Comparison of ENCODE assay signal across 8 cellular contexts in the genomic region with DNA sequence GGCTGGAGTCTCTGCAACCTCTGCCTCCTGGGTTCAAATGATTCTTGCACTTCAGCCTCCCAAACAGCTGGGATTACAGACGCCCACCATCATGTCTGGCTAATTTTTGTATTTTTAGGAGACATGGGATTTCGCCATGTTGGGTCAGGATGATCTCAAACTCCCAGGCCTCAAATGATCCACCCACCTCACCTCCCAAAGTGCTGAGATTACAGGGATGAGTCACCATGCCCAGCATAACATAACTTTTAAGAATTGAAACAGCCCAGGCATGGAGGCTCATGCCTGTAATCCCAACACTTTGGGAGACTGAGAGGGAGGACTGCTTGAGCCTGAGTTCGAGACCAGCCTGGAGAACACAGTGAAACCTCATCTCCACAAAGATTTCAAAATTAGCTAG. TPM values are rescaled to one million over a fixed set of nuclear protein-coding genes. Genes with fewer than 3 reads are reported as not detected.
DNase-seq lines count a peak whose midpoint lies in the region; ATAC-seq and TF ChIP-seq lines count a peak whose summit lies in the region.

No MANE protein-coding gene starts in this region.

- peaks cover 37% of the 10 kb centered on the region for H3K4me1 Mint-ChIP-seq in activated CD4-positive, alpha-beta T cell treated with anti-CD3 and anti-CD28 coated beads for 36 hours
- H3K4me1 Mint-ChIP-seq in brain: peaks cover 51% of the 10 kb centered on the region

- peak overlapping the region; percentile 69 for H3K4me3 Mint-ChIP-seq in activated CD4-positive, alpha-beta T cell treated with anti-CD3 and anti-CD28 coated beads for 36 hours
- H3K4me3 Mint-ChIP-seq in brain: peak overlapping the region; percentile 76 to 86 (median 78)

- peak overlapping the region; percentile 87 for H3K4me3 ChIP-seq in NB4 (ENCODE audit: low read depth, low read length)

- TF ChIP-seq POLR2A in NB4 (IDR thresholded peaks at IDR 0.05; ENCODE audit: extremely low read depth, insufficient read length): no peak

- CTCF ChIA-PET in activated CD4-positive, alpha-beta T cell treated with anti-CD3 and anti-CD28 coated beads for 36 hours (lab: Charles Lee): interaction anchor here (0.6 to 0.7 kb wide), 2 partner anchors 249 to 357 kb away, joined by 3 to 4 read pairs; no protein-coding TSS in a partner anchor

- H3K27me3 Mint-ChIP-seq in activated CD4-positive, alpha-beta T cell treated with anti-CD3 and anti-CD28 coated beads for 36 hours: no peaks in the 10 kb centered on the region
- peaks cover 9% of the 10 kb centered on the region for H3K27me3 Mint-ChIP-seq in brain

- H3K36me3 Mint-ChIP-seq in activated CD4-positive, alpha-beta T cell treated with anti-CD3 and anti-CD28 coated beads for 36 hours (ENCODE audit: low read depth): peaks cover 70% of the 10 kb centered on the region
- H3K36me3 Mint-ChIP-seq in brain: peaks cover 73% of the 10 kb centered on the region

- intact Hi-C loops in activated CD4-positive, alpha-beta T cell treated with anti-CD3 and anti-CD28 coated beads for 36 hours (cut with DNase I, micrococcal nuclease): no loop called here

- ATAC-seq in activated CD4-positive, alpha-beta T cell treated with anti-CD3 and anti-CD28 coated beads for 36 hours: no peak
- ATAC-seq in omental fat pad (ENCODE audit: low FRiP score) (peak; percentile 12), HG03039 (IDR thresholded peaks at IDR 0.05; ENCODE audit: unreplicated experiment) (no peak)

- POLR2A ChIA-PET in activated CD4-positive, alpha-beta T cell treated with anti-CD3 and anti-CD28 coated beads for 36 hours (lab: Charles Lee): no interaction called here

- DNase-seq in activated CD4-positive, alpha-beta T cell treated with anti-CD3 and anti-CD28 coated beads for 36 hours: peak; percentile 21
- no peak for DNase-seq in activated CD4-positive, alpha-beta T cell treated with anti-CD3 and anti-CD28 coated beads for 4 hours
- DNase-seq in NB4 (ENCODE audit: low read depth) (no peak), omental fat pad (ENCODE audit: low spot score) (no peak), amniotic stem cell (lab: John Stamatoyannopoulos, UW) (no peak), A172 (ENCODE audit: low spot score) (no peak)

- no peaks in the 10 kb centered on the region for H3K9me3 Mint-ChIP-seq in activated CD4-positive, alpha-beta T cell treated with anti-CD3 and anti-CD28 coated beads for 36 hours (ENCODE audit: low read depth)
- H3K9me3 Mint-ChIP-seq in brain: peaks cover 0 to 8% (median 4%) of the 10 kb centered on the region in 5 experiments

- peak overlapping the region; percentile 80 for H3K27ac Mint-ChIP-seq in activated CD4-positive, alpha-beta T cell treated with anti-CD3 and anti-CD28 coated beads for 36 hours
- peak overlapping the region in 2 of 5 experiments; percentile 46 to 66 for H3K27ac Mint-ChIP-seq in brain

- no peak for TF ChIP-seq CTCF in NB4 (IDR thresholded peaks at IDR 0.05; ENCODE audit: low read depth, low read length)
- no peak for TF ChIP-seq CTCF in brain (conservative IDR thresholded peaks at IDR 0.05)
- no peak for TF ChIP-seq CTCF in omental fat pad (IDR thresholded peaks at IDR 0.05)

RNA-seq across cellular contexts. Expression of gene RSL1D1, which starts 2.5 kb away (rescaled TPM):
- total RNA-seq in activated CD4-positive, alpha-beta T cell treated with anti-CD3 and anti-CD28 coated beads for 36 hours: 100 to 1,000 TPM; 369 to 466 TPM
- polyA plus RNA-seq in brain (ENCODE audit: insufficient read depth, low read depth, low replicate concordance): 66.8 TPM
- total RNA-seq in omental fat pad: 100 to 1,000 TPM; 138 to 269 (median 188) TPM
- 345 and 364 TPM in 2 replicates for total RNA-seq in A172 (2014; rRNA removed; shearing (Covaris generic))

RNA-seq across cellular contexts. Expression of gene ZC3H7A, which starts 51.8 kb away (rescaled TPM):
- total RNA-seq in activated CD4-positive, alpha-beta T cell treated with anti-CD3 and anti-CD28 coated beads for 36 hours: 10 to 100 TPM; 74.1 to 95.1 TPM
- 15.2 TPM for polyA plus RNA-seq in brain (ENCODE audit: insufficient read depth, low read depth, low replicate concordance)
- total RNA-seq in omental fat pad: 10 to 100 TPM; 38.0 to 74.7 (median 53.6) TPM
- 32.0 and 73.5 TPM in 2 replicates for total RNA-seq in A172 (2014; rRNA removed; shearing (Covaris generic))
